ENCODE assay signal across 8 cellular contexts in genomic region chr3:57007513-57008415, GRCh38. TPM values are rescaled to one million over a fixed set of nuclear protein-coding genes. Genes with fewer than 3 reads are reported as not detected.
DNase-seq lines count a peak whose midpoint lies in the region; ATAC-seq, FAIRE-seq and TF ChIP-seq lines count a peak whose summit lies in the region.
"Had no signal": no experiment of that assay in that cellular context is flagged by ENCODE, and none has a peak within 500 bp of the region (broad histone marks: within the 10 kb centered on the region; RNA-seq: fewer than 3 reads in every experiment).

No MANE protein-coding gene starts in this region.

- WGBS in hepatocyte (ENCODE audit: low lambda C conversion rate, missing lambda C conversion rate), result 50% methylated on average over 18 of the region's 18 CpGs

- peak; percentile 70 for DNase-seq in HTR-8/SVneo (ENCODE audit: insufficient read length, low spot score)
- peak; percentile 11 for DNase-seq in activated T-helper 1 cell treated with anti-CD3 and anti-CD28 coated beads, Interleukin-12 subunit alpha, Interleukin-12 subunit beta, Interleukin-2, Interleukin-4 antibody, amounts not matched to agents 30 ng/mL and 10 ng/mL and 1 ng/mL, durations not matched to agents 14 hours and 24 hours and 36 hours (ENCODE audit: low spot score)
- peak; percentile 82 for DNase-seq in hepatocyte (ENCODE audit: low spot score)
- DNase-seq in NCI-H1694 (lab: John Stamatoyannopoulos, UW), result no peak
- no peak for DNase-seq in NCI-H69 (lab: John Stamatoyannopoulos, UW)
- DNase-seq: naive B cell had no signal

- H3K9me3 Mint-ChIP-seq in activated T-helper 1 cell treated with anti-CD3 and anti-CD28 coated beads, Interleukin-12 subunit alpha, Interleukin-12 subunit beta, Interleukin-2, Interleukin-4 antibody, amounts not matched to agents 30 ng/mL and 10 ng/mL and 1 ng/mL, durations not matched to agents 14 hours and 24 hours and 36 hours, result no peaks in the 10 kb centered on the region

- peak; percentile 79 for FAIRE-seq in HTR-8/SVneo (lab: Jason Lieb, UNC)

- H3K4me2 ChIP-seq in hepatocyte, result peak overlapping the region; percentile 50

- H3K4me1 ChIP-seq in hepatocyte (ENCODE audit: insufficient read depth), result peaks cover 33% of the 10 kb centered on the region

- no peaks in the 10 kb centered on the region for H3K9me3 ChIP-seq in hepatocyte (ENCODE audit: low read depth)

- no peaks in the 10 kb centered on the region for H3K36me3 Mint-ChIP-seq in activated T-helper 1 cell treated with anti-CD3 and anti-CD28 coated beads, Interleukin-12 subunit alpha, Interleukin-12 subunit beta, Interleukin-2, Interleukin-4 antibody, amounts not matched to agents 30 ng/mL and 10 ng/mL and 1 ng/mL, durations not matched to agents 14 hours and 24 hours and 36 hours (ENCODE audit: low read depth)
- H3K36me3 Mint-ChIP-seq: naive B cell had no signal

- H3K4me3 ChIP-seq in hepatocyte (no peak overlapping the region), skin epidermis (no peak overlapping the region)

- intact Hi-C loops in activated T-helper 1 cell treated with anti-CD3 and anti-CD28 coated beads, Interleukin-12 subunit alpha, Interleukin-12 subunit beta, Interleukin-2, Interleukin-4 antibody, amounts not matched to agents 30 ng/mL and 10 ng/mL and 1 ng/mL, durations not matched to agents 14 hours and 24 hours and 36 hours (cut with micrococcal nuclease), result no loop called here

- H3K27me3 Mint-ChIP-seq in activated T-helper 1 cell treated with anti-CD3 and anti-CD28 coated beads, Interleukin-12 subunit alpha, Interleukin-12 subunit beta, Interleukin-2, Interleukin-4 antibody, amounts not matched to agents 30 ng/mL and 10 ng/mL and 1 ng/mL, durations not matched to agents 14 hours and 24 hours and 36 hours (ENCODE audit: insufficient read depth), result peaks cover 6% of the 10 kb centered on the region

- no peak for ATAC-seq in GM18870 (IDR thresholded peaks at IDR 0.05; ENCODE audit: unreplicated experiment)

- peak overlapping the region; percentile 76 for H3K27ac Mint-ChIP-seq in activated T-helper 1 cell treated with anti-CD3 and anti-CD28 coated beads, Interleukin-12 subunit alpha, Interleukin-12 subunit beta, Interleukin-2, Interleukin-4 antibody, amounts not matched to agents 30 ng/mL and 10 ng/mL and 1 ng/mL, durations not matched to agents 14 hours and 24 hours and 36 hours

- H3K27ac ChIP-seq in hepatocyte (peak overlapping the region; percentile 82), skin epidermis (peak overlapping the region in 20 of 21 experiments; percentile 63 to 97 (median 84))

- H3K27me3 ChIP-seq in hepatocyte, result no peaks in the 10 kb centered on the region

- peak overlapping the region; percentile 19 for H3K4me3 Mint-ChIP-seq in activated T-helper 1 cell treated with anti-CD3 and anti-CD28 coated beads, Interleukin-12 subunit alpha, Interleukin-12 subunit beta, Interleukin-2, Interleukin-4 antibody, amounts not matched to agents 30 ng/mL and 10 ng/mL and 1 ng/mL, durations not matched to agents 14 hours and 24 hours and 36 hours
- H3K4me3 Mint-ChIP-seq: naive B cell had no signal

- no peaks in the 10 kb centered on the region for H3K36me3 ChIP-seq in hepatocyte (replicated peaks; ENCODE audit: insufficient read depth, low read depth)

- H3K4me1 Mint-ChIP-seq in activated T-helper 1 cell treated with anti-CD3 and anti-CD28 coated beads, Interleukin-12 subunit alpha, Interleukin-12 subunit beta, Interleukin-2, Interleukin-4 antibody, amounts not matched to agents 30 ng/mL and 10 ng/mL and 1 ng/mL, durations not matched to agents 14 hours and 24 hours and 36 hours (ENCODE audit: low read depth), result peaks cover 8% of the 10 kb centered on the region

- TF ChIP-seq CTCF in hepatocyte (IDR thresholded peaks at IDR 0.05; ENCODE audit: poor library complexity), result no peak

- H3K9me2 ChIP-seq in hepatocyte (replicated peaks; ENCODE audit: insufficient read depth), result no peaks in the 10 kb centered on the region

- no peaks in the 10 kb centered on the region for H3K79me2 ChIP-seq in hepatocyte

- H2AFZ ChIP-seq in hepatocyte, result peak overlapping the region; percentile 0

- H4K20me1 ChIP-seq in hepatocyte (ENCODE audit: insufficient read depth, poor library complexity, severe bottlenecking), result no peaks in the 10 kb centered on the region

RNA-seq across cellular contexts. Expression of gene SPATA12, which starts 52.7 kb away (rescaled TPM):
- not detected in 2 replicates for total RNA-seq in activated T-helper 1 cell treated with anti-CD3 and anti-CD28 coated beads, Interleukin-12 subunit alpha, Interleukin-12 subunit beta, Interleukin-2, Interleukin-4 antibody, amounts not matched to agents 30 ng/mL and 10 ng/mL and 1 ng/mL, durations not matched to agents 14 hours and 24 hours and 36 hours
- 0.08 and 0.10 TPM in 2 replicates for total RNA-seq in hepatocyte
- polyA plus RNA-seq in hepatocyte, result 0.25 and 1.2 TPM in 2 replicates

Comparison
In these comparisons a context has a peak if more than half of its experiments do, and no peak if none do; other contexts are left out.
1. DNase-seq: peak in HTR-8/SVneo (single experiment), activated T-helper 1 cell treated with anti-CD3 and anti-CD28 coated beads, Interleukin-12 subunit alpha, Interleukin-12 subunit beta, Interleukin-2, Interleukin-4 antibody, amounts not matched to agents 30 ng/mL and 10 ng/mL and 1 ng/mL, durations not matched to agents 14 hours and 24 hours and 36 hours (single experiment) and hepatocyte (single experiment); none in NCI-H1694 (single experiment) and NCI-H69 (single experiment).